ENCODE assay signal across 23 cellular contexts in genomic region chr17:13576661-13577526, GRCh38. TPM values are rescaled to one million over a fixed set of nuclear protein-coding genes. Genes with fewer than 3 reads are reported as not detected.
DNase-seq lines count a peak whose midpoint lies in the region; ATAC-seq, FAIRE-seq and TF ChIP-seq lines count a peak whose summit lies in the region.
"Had no signal": no experiment of that assay in that cellular context is flagged by ENCODE, and none has a peak within 500 bp of the region (broad histone marks: within the 10 kb centered on the region; RNA-seq: fewer than 3 reads in every experiment).

No MANE protein-coding gene starts in this region.

- intact Hi-C loops in left cardiac atrium (cut with DNase I) = loop anchor here in 1 of 2 donors (10.0 kb wide), 1 partner anchor 222 kb away; no protein-coding TSS in a partner anchor
- intact Hi-C loops in lower lobe of right lung (cut with DNase I) = no loop called here

- peaks cover 5% of the 10 kb centered on the region for H3K9me3 Mint-ChIP-seq in activated naive CD8-positive, alpha-beta T cell treated with anti-CD3 and anti-CD28 coated beads, Interleukin-2, amount 50 U/mL, for 24 hours
- H3K9me3 Mint-ChIP-seq: CD8-positive, alpha-beta T cell; stimulated activated effector memory CD8-positive, alpha-beta T cell treated with anti-CD3 and anti-CD28 coated beads, Interleukin-12 subunit alpha, Interleukin-12 subunit beta, amount 100 ng/mL, for 72 hours; T-helper 2 cell treated with Interferon-gamma antibody and Interleukin-4, amounts not matched to agents 5 μg/mL and 100 μg/mL, for 36 hours had no signal

- H3K27me3 ChIP-seq in cardiac muscle cell = no peaks in the 10 kb centered on the region
- H3K27me3 ChIP-seq in lower lobe of right lung (ENCODE audit: low read depth) = no peaks in the 10 kb centered on the region

- H3K36me3 Mint-ChIP-seq in activated naive CD8-positive, alpha-beta T cell treated with anti-CD3 and anti-CD28 coated beads, Interleukin-2, amount 50 U/mL, for 24 hours (ENCODE audit: low read depth) = no peaks in the 10 kb centered on the region
- H3K36me3 Mint-ChIP-seq: activated naive CD8-positive, alpha-beta T cell; CD8-positive, alpha-beta T cell; stimulated activated effector memory CD8-positive, alpha-beta T cell treated with anti-CD3 and anti-CD28 coated beads, Interleukin-12 subunit alpha, Interleukin-12 subunit beta, amount 100 ng/mL, for 72 hours had no signal

- no peaks in the 10 kb centered on the region for H3K4me1 Mint-ChIP-seq in activated naive CD8-positive, alpha-beta T cell treated with anti-CD3 and anti-CD28 coated beads, Interleukin-2, amount 50 U/mL, for 24 hours
- H3K4me1 Mint-ChIP-seq: stimulated activated effector memory CD8-positive, alpha-beta T cell treated with anti-CD3 and anti-CD28 coated beads, Interleukin-12 subunit alpha, Interleukin-12 subunit beta, amount 100 ng/mL, for 72 hours had no signal

- H3K27me3 Mint-ChIP-seq in activated naive CD8-positive, alpha-beta T cell treated with anti-CD3 and anti-CD28 coated beads, Interleukin-2, amount 50 U/mL, for 24 hours = peaks cover 14% of the 10 kb centered on the region

- no peak overlapping the region for H3K4me3 Mint-ChIP-seq in activated naive CD8-positive, alpha-beta T cell treated with anti-CD3 and anti-CD28 coated beads, Interleukin-2, amount 50 U/mL, for 24 hours
- H3K4me3 Mint-ChIP-seq: activated naive CD8-positive, alpha-beta T cell; CD8-positive, alpha-beta T cell; stimulated activated effector memory CD8-positive, alpha-beta T cell treated with anti-CD3 and anti-CD28 coated beads, Interleukin-12 subunit alpha, Interleukin-12 subunit beta, amount 100 ng/mL, for 72 hours; T-helper 2 cell treated with Interferon-gamma antibody and Interleukin-4, amounts not matched to agents 5 μg/mL and 100 μg/mL, for 36 hours had no signal

- TF ChIP-seq CTCF in cardiac muscle cell (IDR thresholded peaks at IDR 0.05; ENCODE audit: low read depth, low read length) = peak; percentile 5
- TF ChIP-seq CTCF in choroid plexus epithelial cell (conservative IDR thresholded peaks at IDR 0.05; ENCODE audit: low read depth, low read length) = peak; percentile 44
- no peak for TF ChIP-seq CTCF in lower lobe of right lung (IDR thresholded peaks at IDR 0.05)

- H3K4me1 ChIP-seq in cardiac muscle cell (ENCODE audit: low read depth) (peaks cover 15% of the 10 kb centered on the region), lower lobe of right lung (no peaks in the 10 kb centered on the region)

- H3K27ac Mint-ChIP-seq in activated naive CD8-positive, alpha-beta T cell treated with anti-CD3 and anti-CD28 coated beads, Interleukin-2, amount 50 U/mL, for 24 hours = no peak overlapping the region
- H3K27ac Mint-ChIP-seq: activated naive CD8-positive, alpha-beta T cell; CD8-positive, alpha-beta T cell; stimulated activated effector memory CD8-positive, alpha-beta T cell treated with anti-CD3 and anti-CD28 coated beads, Interleukin-12 subunit alpha, Interleukin-12 subunit beta, amount 100 ng/mL, for 72 hours; T-helper 2 cell treated with Interferon-gamma antibody and Interleukin-4, amounts not matched to agents 5 μg/mL and 100 μg/mL, for 36 hours had no signal

- ATAC-seq in left cardiac atrium (no peak), lower lobe of right lung (no peak)
- no peak for ATAC-seq in activated naive CD8-positive, alpha-beta T cell treated with anti-CD3 and anti-CD28 coated beads, Interleukin-2, amount 50 U/mL, for 24 hours
- ATAC-seq: CD8-positive, alpha-beta T cell; left colon; stimulated activated effector memory CD8-positive, alpha-beta T cell treated with anti-CD3 and anti-CD28 coated beads, Interleukin-12 subunit alpha, Interleukin-12 subunit beta, amount 100 ng/mL, for 72 hours had no signal

- no peak for FAIRE-seq in urothelium cell line (lab: Jason Lieb, UNC)
- FAIRE-seq: endothelial cell of umbilical vein had no signal

- no peak overlapping the region for H3K4me3 ChIP-seq in cardiac muscle cell
- H3K4me3 ChIP-seq in choroid plexus epithelial cell (ENCODE audit: low read depth, low read length) = no peak overlapping the region
- no peak overlapping the region for H3K4me3 ChIP-seq in lower lobe of right lung
- H3K4me3 ChIP-seq: coronary artery had no signal

- H3K27ac ChIP-seq in cardiac muscle cell (no peak overlapping the region), lower lobe of right lung (no peak overlapping the region)
- H3K27ac ChIP-seq: coronary artery had no signal

- H3K36me3 ChIP-seq in cardiac muscle cell (no peaks in the 10 kb centered on the region), lower lobe of right lung (no peaks in the 10 kb centered on the region)

- H3K9me3 ChIP-seq in cardiac muscle cell (ENCODE audit: low read depth) = no peaks in the 10 kb centered on the region
- H3K9me3 ChIP-seq in lower lobe of right lung = no peaks in the 10 kb centered on the region

- no peak for DNase-seq in cardiac muscle cell (ENCODE audit: low read depth in 1 of 2, low spot score in 1 of 2)
- no peak for DNase-seq in left cardiac atrium
- DNase-seq in NCI-H69 (lab: John Stamatoyannopoulos, UW) = peak; percentile 0
- peak; percentile 72 for DNase-seq in choroid plexus epithelial cell (ENCODE audit: low read depth)
- no peak for DNase-seq in urothelium cell line (ENCODE audit: low spot score)
- no peak for DNase-seq in lower lobe of right lung
- no peak for DNase-seq in T1000 (lab: John Stamatoyannopoulos, UW)
- DNase-seq in activated naive CD8-positive, alpha-beta T cell treated with anti-CD3 and anti-CD28 coated beads, Interleukin-2, amount 50 U/mL, for 24 hours = no peak
- DNase-seq: ACHN; activated CD4-positive, CD25-positive, alpha-beta regulatory T cell; CD8-positive, alpha-beta T cell; GOT3; left colon; NCI-H187 treated with DMSO at 0.1 percent for 48 hours; NCI-H345; NK-92 treated with Interleukin-12 subunit alpha and Interleukin-12 subunit beta, amount 100 ng/mL, for 24 hours; nucleus accumbens; SHP77 had no signal

RNA-seq across cellular contexts. Expression of gene HS3ST3A1, which starts 24.8 kb away (rescaled TPM):
- total RNA-seq in cardiac muscle cell (15.0 and 20.6 TPM in 2 replicates), left cardiac atrium (under 1 TPM; 0.16 to 0.27 TPM), lower lobe of right lung (0.53 TPM)
- polyA plus RNA-seq in cardiac muscle cell = 8.2 and 17.3 TPM in 2 replicates
- total RNA-seq: CD8-positive, alpha-beta T cell; endothelial cell of umbilical vein had no signal
- polyA plus RNA-seq: endothelial cell of umbilical vein had no signal

Comparison
In these comparisons a context has a peak if more than half of its experiments do, and no peak if none do; other contexts are left out.
1. RNA of gene HS3ST3A1, which starts 24.8 kb away (total RNA-seq): 15.0 to 20.6 TPM in cardiac muscle cell; 0.53 TPM in lower lobe of right lung (single experiment) and 0.16 to 0.27 TPM in left cardiac atrium; every median in the first group is over 10 times any median in the second.
2. DNase-seq: peak in NCI-H69 (single experiment) and choroid plexus epithelial cell (single experiment); none in cardiac muscle cell (0 of 2), left cardiac atrium (single experiment), urothelium cell line (single experiment), lower lobe of right lung (single experiment), T1000 (single experiment) and activated naive CD8-positive, alpha-beta T cell treated with anti-CD3 and anti-CD28 coated beads, Interleukin-2, amount 50 U/mL, for 24 hours (single experiment).